ENCODE assay signal across 1 cellular context in genomic region chr2:210474776-210475175, GRCh38.
A peak's percentile ranks its signal among the peaks of the same experiment; 100 is the strongest.
TF ChIP-seq lines count a peak whose summit lies in the region.

No MANE protein-coding gene starts in this region.

TF ChIP-seq in HepG2, 621 proteins besides CTCF, POLR2A, EP300 and RAD21:
- TF ChIP-seq MAFK (conservative IDR thresholded peaks at IDR 0.05 in 1 of 2, IDR thresholded peaks at IDR 0.05 in 1 of 2; ENCODE audit: low read length in 2 of 2) (peak; percentile 65 to 82), THYN1 (CRISPR knock-in tag; IDR thresholded peaks at IDR 0.05; ENCODE audit: borderline replicate concordance, low read depth) (no peak), ZNF337 (CRISPR knock-in tag; IDR thresholded peaks at IDR 0.05; ENCODE audit: borderline replicate concordance, low read depth) (no peak), ZNF549 (CRISPR knock-in tag; IDR thresholded peaks at IDR 0.05) (no peak), MAFF (IDR thresholded peaks at IDR 0.05; ENCODE audit: low read depth, low read length) (peak; percentile 69)
